9 cellular contexts compared by ENCODE assay signal in the genomic region with DNA sequence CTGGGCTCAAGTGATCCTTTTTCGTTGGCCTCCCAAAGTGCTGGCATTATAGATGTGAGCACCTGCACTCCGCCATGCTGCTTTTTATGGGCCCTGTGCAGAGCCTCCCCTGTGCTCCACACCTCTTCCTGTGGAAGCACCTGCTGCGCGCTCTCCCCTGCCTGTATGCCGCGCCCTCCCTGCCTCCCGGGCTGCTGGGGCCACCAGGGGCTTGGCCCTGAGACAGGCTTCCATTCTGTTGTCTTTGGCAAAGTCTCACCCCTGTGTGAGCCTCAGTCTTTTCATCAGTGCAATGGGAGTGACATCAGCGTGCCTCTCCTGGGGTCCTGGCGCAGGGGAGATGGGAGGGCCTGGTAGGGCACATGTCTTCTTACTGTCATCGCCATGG. TPM values are rescaled to one million over a fixed set of nuclear protein-coding genes. Genes with fewer than 3 reads are reported as not detected.
DNase-seq lines count a peak whose midpoint lies in the region; ATAC-seq, FAIRE-seq and TF ChIP-seq lines count a peak whose summit lies in the region.
"Had no signal": no experiment of that assay in that cellular context is flagged by ENCODE, and none has a peak within 500 bp of the region (broad histone marks: within the 10 kb centered on the region; RNA-seq: fewer than 3 reads in every experiment).

No MANE protein-coding gene starts in this region.

- no TSS peak for BruUV-seq in K562 (replicated peaks; lab: Mats Ljungman, UMichigan)

- peaks cover 53% of the 10 kb centered on the region for H3K79me2 ChIP-seq in K562 (ENCODE audit: control insufficient read depth, insufficient read depth, low read length)

- peak overlapping the region; percentile 90 to 92 for H3K9ac ChIP-seq in K562 (ENCODE audit: insufficient read depth in 1 of 2, low read depth in 2 of 2, low read length in 2 of 2)

- POLR2A ChIA-PET in K562 (lab: Yijun Ruan, JAX): interaction anchor here (0.7 to 2.2 kb wide), 3 partner anchors 7 to 164 kb away, joined by 3 to 7 read pairs (median 3); partner anchors contain the start of gene CIRBP

- no peak for ATAC-seq in K562
- no peak for ATAC-seq in naive B cell (ENCODE audit: low read depth in 2 of 2)
- ATAC-seq in GM19463 (IDR thresholded peaks at IDR 0.05; ENCODE audit: unreplicated experiment): no peak

- peak overlapping the region; percentile 92 for H3K27ac ChIP-seq in K562 (ENCODE audit: extremely low read depth, low read depth, low read length)

- H3K4me1 Mint-ChIP-seq in IgD-negative memory B cell (peaks cover 21 to 26% (median 23%) of the 10 kb centered on the region in 3 donors), naive B cell (peaks cover 40 to 57% (median 43%) of the 10 kb centered on the region in 3 donors)

- 43% methylated on average over 10 of the region's 10 CpGs for WGBS in K562 (ENCODE audit: insufficient coverage, low coverage, missing lambda C conversion rate)

- intact Hi-C loops in K562 (cut with micrococcal nuclease): loop anchor here (10.0 kb wide), 1 partner anchor 168 kb away; no protein-coding TSS in a partner anchor

- no peaks in the 10 kb centered on the region for H3K9me3 ChIP-seq in BE2C
- H3K9me3 ChIP-seq in K562 (replicated peaks; ENCODE audit: control insufficient read depth, insufficient read depth, low read depth, low read length): no peaks in the 10 kb centered on the region

- H3K4me3 ChIP-seq in BE2C (ENCODE audit: low read depth, low read length) (peak overlapping the region; percentile 64), K562 (peak overlapping the region; percentile 68)

- H3K27ac Mint-ChIP-seq in IgD-negative memory B cell: peak overlapping the region; percentile 95 to 97 (median 97)
- peak overlapping the region; percentile 80 to 97 (median 94) for H3K27ac Mint-ChIP-seq in naive B cell

- H4K20me1 ChIP-seq in K562 (replicated peaks; ENCODE audit: control insufficient read depth, insufficient read depth, low read length): peaks cover 18% of the 10 kb centered on the region

- no peak for TF ChIP-seq RAD21 in K562 (CRISPR knock-in tag; conservative IDR thresholded peaks at IDR 0.05 in 1 of 2, IDR thresholded peaks at IDR 0.05 in 1 of 2)

- H3K9me3 Mint-ChIP-seq in IgD-negative memory B cell (no peaks in the 10 kb centered on the region), naive B cell (no peaks in the 10 kb centered on the region)

- in situ Hi-C loops in K562 (cut with MboI): loop anchor here (5.0 kb wide), 1 partner anchor 106 kb away; the partner anchor contains the start of gene NDUFS7

- no peak for TF ChIP-seq EP300 in K562 (IDR thresholded peaks at IDR 0.05; ENCODE audit: low read length)

- TF ChIP-seq POLR2A in K562 (conservative IDR thresholded peaks at IDR 0.05): no peak

- peak overlapping the region; percentile 88 for H3K4me2 ChIP-seq in K562 (ENCODE audit: insufficient read depth, low read length)

- H3K4me3 Mint-ChIP-seq in IgD-negative memory B cell (peak overlapping the region; percentile 80 to 95 (median 88)), naive B cell (peak overlapping the region; percentile 79 to 91 (median 86))

- H3K4me1 ChIP-seq in BE2C: peaks cover 9% of the 10 kb centered on the region
- H3K4me1 ChIP-seq in K562 (replicated peaks in 1 of 2; ENCODE audit: control insufficient read depth in 2 of 2, insufficient read depth in 2 of 2, low read length in 2 of 2): peaks cover 42 to 93% of the 10 kb centered on the region in 2 experiments

- peak; percentile 6 for FAIRE-seq in K562 (lab: Jason Lieb, UNC)

- H3K27me3 ChIP-seq in BE2C (no peaks in the 10 kb centered on the region), K562 (ENCODE audit: control insufficient read depth in 2 of 2, insufficient read depth in 2 of 2, low read length in 2 of 2) (no peaks in the 10 kb centered on the region)

- H3K36me3 Mint-ChIP-seq in IgD-negative memory B cell (peaks cover 9% of the 10 kb centered on the region), naive B cell (peaks cover 0 to 5% of the 10 kb centered on the region in 2 donors)

- H3K27me3 Mint-ChIP-seq in IgD-negative memory B cell (peaks cover 1% of the 10 kb centered on the region), naive B cell (peaks cover 0 to 2% (median 0%) of the 10 kb centered on the region in 3 donors)

- DNase-seq in BE2C (no peak), K562 (ENCODE audit: extremely low read depth in 1 of 4, low spot score in 3 of 4) (no peak), naive B cell (no peak), cortex of kidney (lab: John Stamatoyannopoulos, UW) (no peak), UCSD-AML1 (lab: John Stamatoyannopoulos, UW; ENCODE audit: unreplicated experiment) (no peak), cerebellum (ENCODE audit: low spot score) (no peak)

- H2AFZ ChIP-seq in K562 (ENCODE audit: low read depth, low read length): no peak overlapping the region

- TF ChIP-seq CTCF in BE2C (IDR thresholded peaks at IDR 0.05; ENCODE audit: low read depth, low read length): no peak
- no peak for TF ChIP-seq CTCF in K562 (IDR thresholded peaks at IDR 0.05 in 2 of 3, conservative IDR thresholded peaks at IDR 0.05 in 1 of 3; ENCODE audit: insufficient read depth in 2 of 3, low read depth in 1 of 3, low read length in 3 of 3)

- H3K36me3 ChIP-seq in BE2C (peaks cover 45% of the 10 kb centered on the region), K562 (ENCODE audit: control insufficient read depth, insufficient read depth, low read length) (peaks cover 75% of the 10 kb centered on the region)

- CTCF ChIA-PET in K562 (lab: Yijun Ruan, JAX; ENCODE audit: low intra/inter-chr PET ratio): interaction anchor here (0.7 kb wide), 1 partner anchor 49 kb away, joined by 3 read pairs; no protein-coding TSS in a partner anchor

- H3K9me1 ChIP-seq in K562 (ENCODE audit: control insufficient read depth, insufficient read depth, low read length): no peaks in the 10 kb centered on the region

RNA-seq across cellular contexts. Expression of gene FAM174C, which starts 1.3 kb away (rescaled TPM):
- 224 TPM for polyA plus RNA-seq in BE2C (2012; ENCODE audit: insufficient read depth, insufficient read length, low read depth)
- polyA plus RNA-seq in IgD-negative memory B cell (115 TPM), K562 (2011; rRNA removed) (20.3 and 30.4 TPM in 2 replicates), K562 (2014; fragmentation: Illumina TruSeq; extraction: Trizol) (11.7 and 56.4 TPM in 2 replicates), K562 (2014; fragmentation: Nextera tagmentation; extraction: Ambion mirVana) (1 to 10 TPM in 1 of 2 experiments, under 1 TPM in 1; 0.66 to 2.7 TPM), K562 (2014; rRNA removed) (89.6 and 119 TPM in 2 replicates), naive B cell (ENCODE audit: low read depth in 6 of 6) (10 to 100 TPM; 48.9 to 80.0 (median 64.7) TPM)
- total RNA-seq in K562 (2011; cell fraction: chromatin; rRNA removed; ENCODE audit: low replicate concordance): 6.3 and 26.6 TPM in 2 replicates
- total RNA-seq in K562 (2011; cell fraction: nucleolus; rRNA removed): 40.9 and 47.0 TPM in 2 replicates
- 20.7 and 26.9 TPM in 2 replicates for total RNA-seq in K562 (2011; cell fraction: nucleoplasm; rRNA removed)
- total RNA-seq in K562 (2014; rRNA removed) (72.2 and 108 TPM in 2 replicates), K562 (2014; rRNA removed; fragmentation: Illumina TruSeq; extraction: Trizol) (1.3 and 2.8 TPM in 2 replicates), K562 (2015; rRNA removed; fragmentation: Illumina TruSeq; extraction: Trizol) (40.3 and 42.6 TPM in 2 replicates), K562 (2021) (81.9 and 85.0 TPM in 2 replicates), cerebellum (7.0 TPM)
- polyA plus RNA-seq in K562 (2011; cell fraction: cytosol; rRNA removed): 58.0 and 177 TPM in 2 replicates
- 28.1 and 53.8 TPM in 2 replicates for polyA plus RNA-seq in K562 (2011; cell fraction: nucleus; rRNA removed)
- polyA plus RNA-seq in K562 (2012): 65.9 and 75.4 TPM in 2 replicates
- 4.8 and 6.1 TPM in 2 replicates for polyA minus RNA-seq in K562 (2011; rRNA and poly(A)+ RNA removed)
- 19.6 and 23.7 TPM in 2 replicates for polyA minus RNA-seq in K562 (2011; cell fraction: cytosol; rRNA and poly(A)+ RNA removed)
- polyA minus RNA-seq in K562 (2011; cell fraction: nucleus; rRNA and poly(A)+ RNA removed): 12.0 and 12.8 TPM in 2 replicates

RNA-seq across cellular contexts. Expression of gene CIRBP, which starts 7.5 kb away (rescaled TPM):
- polyA plus RNA-seq in BE2C (2012; ENCODE audit: insufficient read depth, insufficient read length, low read depth): 385 TPM
- polyA plus RNA-seq in IgD-negative memory B cell (377 TPM), K562 (2011; rRNA removed) (124 and 166 TPM in 2 replicates), K562 (2014; fragmentation: Illumina TruSeq; extraction: Trizol) (222 and 345 TPM in 2 replicates), K562 (2014; fragmentation: Nextera tagmentation; extraction: Ambion mirVana) (10 to 100 TPM; 20.5 to 21.4 TPM), K562 (2014; rRNA removed) (306 and 327 TPM in 2 replicates), naive B cell (ENCODE audit: low read depth in 6 of 6) (100 to 1,000 TPM; 253 to 449 (median 334) TPM)
- 283 and 504 TPM in 2 replicates for total RNA-seq in K562 (2011; cell fraction: chromatin; rRNA removed; ENCODE audit: low replicate concordance)
- total RNA-seq in K562 (2011; cell fraction: nucleolus; rRNA removed): 457 and 483 TPM in 2 replicates
- 431 and 450 TPM in 2 replicates for total RNA-seq in K562 (2011; cell fraction: nucleoplasm; rRNA removed)
- total RNA-seq in K562 (2014; rRNA removed) (168 and 249 TPM in 2 replicates), K562 (2014; rRNA removed; fragmentation: Illumina TruSeq; extraction: Trizol) (189 and 200 TPM in 2 replicates), K562 (2015; rRNA removed; fragmentation: Illumina TruSeq; extraction: Trizol) (176 and 206 TPM in 2 replicates), K562 (2021) (181 and 222 TPM in 2 replicates), cerebellum (328 TPM)
- 92.3 and 201 TPM in 2 replicates for polyA plus RNA-seq in K562 (2011; cell fraction: cytosol; rRNA removed)
- 882 and 1,025 TPM in 2 replicates for polyA plus RNA-seq in K562 (2011; cell fraction: nucleus; rRNA removed)
- polyA plus RNA-seq in K562 (2012): 288 and 291 TPM in 2 replicates
- polyA minus RNA-seq in K562 (2011; rRNA and poly(A)+ RNA removed): 46.9 and 50.4 TPM in 2 replicates
- polyA minus RNA-seq in K562 (2011; cell fraction: cytosol; rRNA and poly(A)+ RNA removed): 50.4 and 50.8 TPM in 2 replicates
- polyA minus RNA-seq in K562 (2011; cell fraction: nucleus; rRNA and poly(A)+ RNA removed): 117 and 135 TPM in 2 replicates

RNA-seq across cellular contexts. Expression of gene EFNA2, which starts 9.1 kb away (rescaled TPM):
- 2.7 TPM for polyA plus RNA-seq in BE2C (2012; ENCODE audit: insufficient read depth, insufficient read length, low read depth)
- polyA plus RNA-seq in IgD-negative memory B cell (not detected), K562 (2011; rRNA removed) (0.11 and 0.27 TPM in 2 replicates), K562 (2014; fragmentation: Illumina TruSeq; extraction: Trizol) (not detected in 2 replicates), K562 (2014; fragmentation: Nextera tagmentation; extraction: Ambion mirVana) (not detected), K562 (2014; rRNA removed) (0.12 and 0.15 TPM in 2 replicates), naive B cell (ENCODE audit: low read depth in 6 of 6) (not detected)
- total RNA-seq in K562 (2011; cell fraction: chromatin; rRNA removed; ENCODE audit: low replicate concordance): not detected in 2 replicates
- not detected in 2 replicates for total RNA-seq in K562 (2011; cell fraction: nucleolus; rRNA removed)
- total RNA-seq in K562 (2011; cell fraction: nucleoplasm; rRNA removed): not detected in 2 replicates
- total RNA-seq in K562 (2014; rRNA removed) (0.16 TPM in 1 of 2 replicates, not detected in the other), K562 (2014; rRNA removed; fragmentation: Illumina TruSeq; extraction: Trizol) (not detected in 2 replicates), K562 (2015; rRNA removed; fragmentation: Illumina TruSeq; extraction: Trizol) (not detected in 2 replicates), K562 (2021) (0.38 and 0.44 TPM in 2 replicates), cerebellum (5.8 TPM)
- 0.34 and 0.88 TPM in 2 replicates for polyA plus RNA-seq in K562 (2011; cell fraction: cytosol; rRNA removed)
- 0.24 and 0.25 TPM in 2 replicates for polyA plus RNA-seq in K562 (2011; cell fraction: nucleus; rRNA removed)
- polyA plus RNA-seq in K562 (2012): not detected in 2 replicates
- polyA minus RNA-seq in K562 (2011; rRNA and poly(A)+ RNA removed): not detected in 2 replicates
- polyA minus RNA-seq in K562 (2011; cell fraction: cytosol; rRNA and poly(A)+ RNA removed): not detected in 2 replicates
- polyA minus RNA-seq in K562 (2011; cell fraction: nucleus; rRNA and poly(A)+ RNA removed): not detected in 2 replicates
- total RNA-seq: activated CD8-positive, alpha-beta memory T cell treated with anti-CD3 and anti-CD28 coated beads for 36 hours had no signal

RNA-seq across cellular contexts. Expression of gene MIDN, which starts 28.2 kb away (rescaled TPM):
- 186 TPM for polyA plus RNA-seq in BE2C (2012; ENCODE audit: insufficient read depth, insufficient read length, low read depth)
- 4.8 TPM for polyA plus RNA-seq in IgD-negative memory B cell
- total RNA-seq in K562 (2011; cell fraction: chromatin; rRNA removed; ENCODE audit: low replicate concordance): 30.7 and 106 TPM in 2 replicates
- total RNA-seq in K562 (2011; cell fraction: nucleolus; rRNA removed): 81.7 and 90.7 TPM in 2 replicates
- 55.1 and 88.1 TPM in 2 replicates for total RNA-seq in K562 (2011; cell fraction: nucleoplasm; rRNA removed)
- total RNA-seq in K562 (2014; rRNA removed): 13.5 and 20.8 TPM in 2 replicates
- 3.9 and 4.8 TPM in 2 replicates for total RNA-seq in K562 (2014; rRNA removed; fragmentation: Illumina TruSeq; extraction: Trizol)
- total RNA-seq in K562 (2015; rRNA removed; fragmentation: Illumina TruSeq; extraction: Trizol): 10.1 and 11.0 TPM in 2 replicates
- 120 and 121 TPM in 2 replicates for total RNA-seq in K562 (2021)
- polyA plus RNA-seq in K562 (2011; rRNA removed): 7.0 and 10.2 TPM in 2 replicates
- 14.0 and 26.8 TPM in 2 replicates for polyA plus RNA-seq in K562 (2011; cell fraction: cytosol; rRNA removed)
- polyA plus RNA-seq in K562 (2011; cell fraction: nucleus; rRNA removed): 44.8 and 87.0 TPM in 2 replicates
- polyA plus RNA-seq in K562 (2012): 29.5 and 39.8 TPM in 2 replicates
- 20.5 and 38.3 TPM in 2 replicates for polyA plus RNA-seq in K562 (2014; fragmentation: Illumina TruSeq; extraction: Trizol)
- polyA plus RNA-seq in K562 (2014; fragmentation: Nextera tagmentation; extraction: Ambion mirVana): 1 to 10 TPM in 1 of 2 experiments, under 1 TPM in 1; 0.17 to 1.5 TPM
- polyA plus RNA-seq in K562 (2014; rRNA removed): 41.3 and 44.6 TPM in 2 replicates
- 2.7 and 3.0 TPM in 2 replicates for polyA minus RNA-seq in K562 (2011; rRNA and poly(A)+ RNA removed)
- polyA minus RNA-seq in K562 (2011; cell fraction: cytosol; rRNA and poly(A)+ RNA removed): 29.9 and 43.2 TPM in 2 replicates
- 28.0 and 34.2 TPM in 2 replicates for polyA minus RNA-seq in K562 (2011; cell fraction: nucleus; rRNA and poly(A)+ RNA removed)
- polyA plus RNA-seq in naive B cell (ENCODE audit: low read depth in 6 of 6): 1 to 10 TPM in 5 of 6 donors, under 1 TPM in 1; 0.78 to 5.5 (median 2.7) TPM
- 13.6 TPM for total RNA-seq in cerebellum

RNA-seq across cellular contexts. Expression of gene ATP5F1D, which starts 35.1 kb away (rescaled TPM):
- 658 TPM for polyA plus RNA-seq in BE2C (2012; ENCODE audit: insufficient read depth, insufficient read length, low read depth)
- polyA plus RNA-seq in IgD-negative memory B cell: 339 TPM
- 42.1 and 110 TPM in 2 replicates for total RNA-seq in K562 (2011; cell fraction: chromatin; rRNA removed; ENCODE audit: low replicate concordance)
- 116 and 129 TPM in 2 replicates for total RNA-seq in K562 (2011; cell fraction: nucleolus; rRNA removed)
- 74.0 and 85.6 TPM in 2 replicates for total RNA-seq in K562 (2011; cell fraction: nucleoplasm; rRNA removed)
- 135 and 145 TPM in 2 replicates for total RNA-seq in K562 (2014; rRNA removed)
- total RNA-seq in K562 (2014; rRNA removed; fragmentation: Illumina TruSeq; extraction: Trizol): 3.9 and 4.6 TPM in 2 replicates
- 65.2 and 73.0 TPM in 2 replicates for total RNA-seq in K562 (2015; rRNA removed; fragmentation: Illumina TruSeq; extraction: Trizol)
- 409 and 434 TPM in 2 replicates for total RNA-seq in K562 (2021)
- polyA plus RNA-seq in K562 (2011; rRNA removed): 36.8 and 58.7 TPM in 2 replicates
- 119 and 471 TPM in 2 replicates for polyA plus RNA-seq in K562 (2011; cell fraction: cytosol; rRNA removed)
- 90.5 and 137 TPM in 2 replicates for polyA plus RNA-seq in K562 (2011; cell fraction: nucleus; rRNA removed)
- polyA plus RNA-seq in K562 (2012): 278 and 318 TPM in 2 replicates
- 18.7 and 106 TPM in 2 replicates for polyA plus RNA-seq in K562 (2014; fragmentation: Illumina TruSeq; extraction: Trizol)
- polyA plus RNA-seq in K562 (2014; fragmentation: Nextera tagmentation; extraction: Ambion mirVana): 10 to 100 TPM in 1 of 2 experiments, 1 to 10 TPM in 1; 9.7 to 23.3 TPM
- 233 and 236 TPM in 2 replicates for polyA plus RNA-seq in K562 (2014; rRNA removed)
- 16.5 and 29.9 TPM in 2 replicates for polyA minus RNA-seq in K562 (2011; rRNA and poly(A)+ RNA removed)
- 115 and 175 TPM in 2 replicates for polyA minus RNA-seq in K562 (2011; cell fraction: cytosol; rRNA and poly(A)+ RNA removed)
- polyA minus RNA-seq in K562 (2011; cell fraction: nucleus; rRNA and poly(A)+ RNA removed): 28.8 and 35.8 TPM in 2 replicates
- 100 to 1,000 TPM; 132 to 222 (median 199) TPM for polyA plus RNA-seq in naive B cell (ENCODE audit: low read depth in 6 of 6)
- 10.9 TPM for total RNA-seq in cerebellum
